ENCODE assay signal across 23 cellular contexts in genomic region chr14:65588426-65589140, GRCh38.
DNase-seq lines count a peak whose midpoint lies in the region; ATAC-seq and TF ChIP-seq lines count a peak whose summit lies in the region.
"Had no signal": no experiment of that assay in that cellular context is flagged by ENCODE, and none has a peak within 500 bp of the region (broad histone marks: within the 10 kb centered on the region; RNA-seq: fewer than 3 reads in every experiment).

No MANE protein-coding gene starts in this region.

- H3K4me1 ChIP-seq in A673 (ENCODE audit: insufficient read depth, low read length, poor library complexity, severe bottlenecking): no peaks in the 10 kb centered on the region
- peaks cover 27% of the 10 kb centered on the region for H3K4me1 ChIP-seq in PC-3 (ENCODE audit: insufficient read depth, low read length)
- no peaks in the 10 kb centered on the region for H3K4me1 ChIP-seq in upper lobe of right lung
- no peaks in the 10 kb centered on the region for H3K4me1 ChIP-seq in left ventricle myocardium inferior
- H3K4me1 ChIP-seq: prostate gland, tibial artery had no signal

- H3K4me2 ChIP-seq in PC-3 (ENCODE audit: low read length): peak overlapping the region; percentile 2; the same call in 1 of the 2 replicates

- no peak overlapping the region for H3K9ac ChIP-seq in PC-3 (ENCODE audit: low read length)

- intact Hi-C loops in A673 (cut with micrococcal nuclease; ENCODE audit: unreplicated experiment) (no loop called here), PC-3 (cut with micrococcal nuclease) (loop anchor here (5.0 kb wide), 1 partner anchor 71 kb away; no protein-coding TSS in a partner anchor), upper lobe of right lung (cut with DNase I) (no loop called here), left colon (cut with DNase I, micrococcal nuclease) (no loop called here), left ventricle myocardium inferior (cut with micrococcal nuclease) (no loop called here)

- no peaks in the 10 kb centered on the region for H3K9me2 ChIP-seq in PC-3 (replicated peaks; ENCODE audit: low read length)

- CTCF ChIA-PET in A673 (lab: Charles Lee) (no interaction called here), PC-3 (lab: Charles Lee) (no interaction called here)

- no TSS peak for BruUV-seq in A673 (replicated peaks; lab: Mats Ljungman, UMichigan)
- no TSS peak for BruUV-seq in PC-3 (replicated peaks; lab: Mats Ljungman, UMichigan)

- H3K36me3 ChIP-seq in A673 (ENCODE audit: insufficient read depth, low read length, poor library complexity, severe bottlenecking): no peaks in the 10 kb centered on the region
- 0 out of 2 replicates have a peak, but pooled peaks cover 4% of the 10 kb centered on the region for H3K36me3 ChIP-seq in PC-3 (ENCODE audit: low read depth, low read length)
- H3K36me3 ChIP-seq in upper lobe of right lung: no peaks in the 10 kb centered on the region
- no peaks in the 10 kb centered on the region for H3K36me3 ChIP-seq in left ventricle myocardium inferior
- H3K36me3 ChIP-seq: prostate gland, tibial artery had no signal

- H3K27ac ChIP-seq in A673 (ENCODE audit: low read depth, low read length, poor library complexity, severe bottlenecking) (no peak overlapping the region), PC-3 (ENCODE audit: low read length) (no peak overlapping the region), upper lobe of right lung (no peak overlapping the region), left ventricle myocardium inferior (replicated peaks) (no peak overlapping the region)
- H3K27ac ChIP-seq: prostate gland, tibial artery had no signal

- H4K20me1 ChIP-seq in PC-3 (ENCODE audit: low read length): peaks cover 13% of the 10 kb centered on the region; the same call in 1 of the 2 replicates

- no peaks in the 10 kb centered on the region for H3F3A ChIP-seq in PC-3 (ENCODE audit: low read length, unreplicated experiment)

- POLR2A ChIA-PET in A673 (lab: Charles Lee; ENCODE audit: low non-redundant PET): no interaction called here
- POLR2A ChIA-PET in PC-3 (lab: Charles Lee; ENCODE audit: unreplicated experiment): no interaction called here

- H2AFZ ChIP-seq in PC-3 (ENCODE audit: low read length): no peak overlapping the region

- H3K4me3 ChIP-seq in A673 (ENCODE audit: low read depth, low read length, poor library complexity, severe bottlenecking) (no peak overlapping the region), PC-3 (ENCODE audit: low read length) (no peak overlapping the region), fibroblast of mammary gland (ENCODE audit: control insufficient read depth, low read depth, low read length) (no peak overlapping the region), upper lobe of right lung (no peak overlapping the region), left ventricle myocardium inferior (no peak overlapping the region)
- H3K4me3 ChIP-seq: prostate gland, tibial artery had no signal

- DNase-seq in A673 (ENCODE audit: low spot score) (no peak), EH (ENCODE audit: low read depth) (peak; percentile 5), PC-3 (peak; percentile 29), fibroblast of mammary gland (ENCODE audit: low read depth) (peak; percentile 17), upper lobe of right lung (no peak), left colon (no peak), left ventricle myocardium inferior (no peak)
- DNase-seq in stimulated activated CD4-positive, alpha-beta T cell treated with anti-CD3 and anti-CD28 coated beads, Interleukin-12 subunit alpha, Interleukin-12 subunit beta, amount 100 ng/mL, for 4 hours: no peak
- DNase-seq: activated CD4-positive, alpha-beta memory T cell treated with anti-CD3 and anti-CD28 coated beads, Interleukin-2, amount 10 ng/mL, durations not matched to agents 7 days and 5 days; activated naive CD4-positive, alpha-beta T cell treated with Interleukin-2 at 50 U/mL for 16 hours; CD4-positive, alpha-beta T cell; DMS 273 treated with DMSO at 0.1 percent for 48 hours; effector CD4-positive, alpha-beta T cell; H7; Kasumi-1; midbrain; NCI-H146; NCI-H446 treated with DMSO at 0.1 percent for 48 hours; nephron progenitor cell; stimulated activated CD4-positive, alpha-beta T cell treated with anti-CD3 and anti-CD28 coated beads, Interleukin-2, amount 100 ng/mL, for 24 hours; stimulated activated naive B cell treated with anti-CD40 and anti-IgM and Interleukin-4, amounts not matched to agents 10 μg/mL and 1 μg/mL and 100 μg/mL, for 72 hours; tibial artery had no signal

- H3K27me3 ChIP-seq in A673 (replicated peaks; ENCODE audit: insufficient read depth, low read depth, low read length, poor library complexity) (no peaks in the 10 kb centered on the region), PC-3 (ENCODE audit: low read length) (no peaks in the 10 kb centered on the region), upper lobe of right lung (no peaks in the 10 kb centered on the region), left ventricle myocardium inferior (ENCODE audit: low read depth) (no peaks in the 10 kb centered on the region)
- H3K27me3 ChIP-seq: tibial artery had no signal

- H3K9me3 ChIP-seq in A673 (ENCODE audit: low read depth, low read length, poor library complexity, severe bottlenecking) (no peaks in the 10 kb centered on the region), PC-3 (ENCODE audit: low read length) (no peaks in the 10 kb centered on the region), upper lobe of right lung (no peaks in the 10 kb centered on the region), left ventricle myocardium inferior (replicated peaks) (no peaks in the 10 kb centered on the region)
- H3K9me3 ChIP-seq: prostate gland, tibial artery had no signal

- H3K79me2 ChIP-seq in PC-3 (ENCODE audit: low read length): peaks cover 83% of the 10 kb centered on the region

- peak; percentile 64 for ATAC-seq in PC-3
- ATAC-seq in upper lobe of right lung: no peak
- no peak for ATAC-seq in left colon
- ATAC-seq: stimulated activated naive B cell treated with anti-CD40 and anti-IgM and Interleukin-4, amounts not matched to agents 10 μg/mL and 1 μg/mL and 100 μg/mL, for 72 hours had no signal

- peak; percentile 24; the same call in 1 of the 2 replicates for TF ChIP-seq CTCF in A673 (conservative IDR thresholded peaks at IDR 0.05; ENCODE audit: low read depth, low read length)
- TF ChIP-seq CTCF in PC-3 (conservative IDR thresholded peaks at IDR 0.05; ENCODE audit: low read depth, low read length): peak; percentile 21; the same call in 1 of the 2 replicates
- TF ChIP-seq CTCF in fibroblast of mammary gland (conservative IDR thresholded peaks at IDR 0.05; ENCODE audit: control insufficient read depth, insufficient read depth, low read depth, low read length): no peak
- TF ChIP-seq CTCF in upper lobe of right lung (IDR thresholded peaks at IDR 0.05): no peak
- no peak for TF ChIP-seq CTCF in left ventricle myocardium inferior (IDR thresholded peaks at IDR 0.05; ENCODE audit: borderline replicate concordance)

Comparison
In these comparisons a context has a peak if more than half of its experiments do, and no peak if none do; other contexts are left out.
1. DNase-seq: peak in EH (single experiment), PC-3 (single experiment) and fibroblast of mammary gland (single experiment); none in A673 (single experiment), stimulated activated CD4-positive, alpha-beta T cell treated with anti-CD3 and anti-CD28 coated beads, Interleukin-12 subunit alpha, Interleukin-12 subunit beta, amount 100 ng/mL, for 4 hours (single experiment), upper lobe of right lung (single experiment), left colon (0 of 2) and left ventricle myocardium inferior (single experiment).
2. CTCF ChIP-seq: peak in A673 (single experiment) and PC-3 (single experiment); none in fibroblast of mammary gland (single experiment), upper lobe of right lung (single experiment) and left ventricle myocardium inferior (single experiment).